Comparison of ENCODE assay signal across 8 cellular contexts in genomic region chr5:17190242-17190778, GRCh38. TPM values are rescaled to one million over a fixed set of nuclear protein-coding genes. Genes with fewer than 3 reads are reported as not detected.
DNase-seq lines count a peak whose midpoint lies in the region; ATAC-seq and TF ChIP-seq lines count a peak whose summit lies in the region.

No MANE protein-coding gene starts in this region.

- ATAC-seq in HG03565 (IDR thresholded peaks at IDR 0.05; ENCODE audit: unreplicated experiment) (peak; percentile 45), memory B cell (ENCODE audit: low read depth) (peak; percentile 54), HG03520 (IDR thresholded peaks at IDR 0.05; ENCODE audit: unreplicated experiment) (no peak)

- H2AFZ ChIP-seq in OCI-LY3 (ENCODE audit: low read depth, low read length), result no peak overlapping the region

- H3K36me3 Mint-ChIP-seq in memory B cell, result no peaks in the 10 kb centered on the region
- no peaks in the 10 kb centered on the region for H3K36me3 Mint-ChIP-seq in activated naive CD8-positive, alpha-beta T cell treated with anti-CD3 and anti-CD28 coated beads for 36 hours

- H3K9me3 ChIP-seq in OCI-LY3 (ENCODE audit: insufficient read depth, low read length), result no peaks in the 10 kb centered on the region

- H3K4me2 ChIP-seq in OCI-LY3 (ENCODE audit: low read length), result peak overlapping the region; percentile 87; the same call in 1 of the 2 replicates

- H3K27ac ChIP-seq in OCI-LY3 (ENCODE audit: low read length), result no peak overlapping the region

- DNase-seq in GM04504 (ENCODE audit: low read depth) (peak; percentile 64), dedifferentiated amniotic fluid mesenchymal stem cell (ENCODE audit: extremely low spot score) (peak; percentile 70), memory B cell (ENCODE audit: low spot score in 2 of 2) (peak in 1 of 2 donors; percentile 32), occipital lobe (lab: John Stamatoyannopoulos, UW) (no peak)
- no peak for DNase-seq in activated naive CD8-positive, alpha-beta T cell treated with anti-CD3 and anti-CD28 coated beads for 36 hours

- H3K79me2 ChIP-seq in OCI-LY3 (ENCODE audit: low read length), result no peaks in the 10 kb centered on the region

- peak; percentile 72 for TF ChIP-seq CTCF in OCI-LY3 (IDR thresholded peaks at IDR 0.05; ENCODE audit: low read depth, low read length)

- no peak overlapping the region for H3K27ac Mint-ChIP-seq in memory B cell
- no peak overlapping the region for H3K27ac Mint-ChIP-seq in activated naive CD8-positive, alpha-beta T cell treated with anti-CD3 and anti-CD28 coated beads for 36 hours

- peaks cover 12% of the 10 kb centered on the region for H3K4me1 ChIP-seq in OCI-LY3 (ENCODE audit: low read length)

- H3K9me3 Mint-ChIP-seq in memory B cell, result no peaks in the 10 kb centered on the region
- H3K9me3 Mint-ChIP-seq in activated naive CD8-positive, alpha-beta T cell treated with anti-CD3 and anti-CD28 coated beads for 36 hours, result no peaks in the 10 kb centered on the region

- H3K4me3 Mint-ChIP-seq in memory B cell, result no peak overlapping the region
- H3K4me3 Mint-ChIP-seq in activated naive CD8-positive, alpha-beta T cell treated with anti-CD3 and anti-CD28 coated beads for 36 hours, result no peak overlapping the region

- H3K4me1 Mint-ChIP-seq in memory B cell, result peaks cover 7% of the 10 kb centered on the region
- H3K4me1 Mint-ChIP-seq in activated naive CD8-positive, alpha-beta T cell treated with anti-CD3 and anti-CD28 coated beads for 36 hours, result peaks cover 1% of the 10 kb centered on the region

- H3K27me3 ChIP-seq in OCI-LY3 (ENCODE audit: low read depth, low read length), result no peaks in the 10 kb centered on the region

- H4K20me1 ChIP-seq in OCI-LY3 (ENCODE audit: insufficient read depth, low read length), result no peaks in the 10 kb centered on the region

- H3K9ac ChIP-seq in OCI-LY3 (ENCODE audit: low read length), result no peak overlapping the region

- H3K36me3 ChIP-seq in OCI-LY3 (replicated peaks; ENCODE audit: low read depth, low read length), result no peaks in the 10 kb centered on the region

- H3K4me3 ChIP-seq in OCI-LY3 (ENCODE audit: low read length), result no peak overlapping the region

- H3K27me3 Mint-ChIP-seq in memory B cell, result peaks cover 3% of the 10 kb centered on the region
- H3K27me3 Mint-ChIP-seq in activated naive CD8-positive, alpha-beta T cell treated with anti-CD3 and anti-CD28 coated beads for 36 hours, result peaks cover 23% of the 10 kb centered on the region

RNA-seq across cellular contexts. Expression of gene BASP1, which starts 27.1 kb away (rescaled TPM):
- total RNA-seq in occipital lobe, result 359 TPM
- total RNA-seq in activated naive CD8-positive, alpha-beta T cell treated with anti-CD3 and anti-CD28 coated beads for 36 hours, result under 1 TPM; 0.66 to 0.85 TPM

Comparison
In these comparisons a context has a peak if more than half of its experiments do, and no peak if none do; other contexts are left out.
1. DNase-seq: peak in GM04504 (single experiment) and dedifferentiated amniotic fluid mesenchymal stem cell (single experiment); none in occipital lobe (single experiment) and activated naive CD8-positive, alpha-beta T cell treated with anti-CD3 and anti-CD28 coated beads for 36 hours (single experiment).
2. RNA of gene BASP1, which starts 27.1 kb away (total RNA-seq): 359 TPM in occipital lobe (single experiment); 0.66 to 0.85 TPM in activated naive CD8-positive, alpha-beta T cell treated with anti-CD3 and anti-CD28 coated beads for 36 hours; every median in the first group is over 100 times any median in the second.